ENCODE assay signal across 13 cellular contexts in the genomic region with DNA sequence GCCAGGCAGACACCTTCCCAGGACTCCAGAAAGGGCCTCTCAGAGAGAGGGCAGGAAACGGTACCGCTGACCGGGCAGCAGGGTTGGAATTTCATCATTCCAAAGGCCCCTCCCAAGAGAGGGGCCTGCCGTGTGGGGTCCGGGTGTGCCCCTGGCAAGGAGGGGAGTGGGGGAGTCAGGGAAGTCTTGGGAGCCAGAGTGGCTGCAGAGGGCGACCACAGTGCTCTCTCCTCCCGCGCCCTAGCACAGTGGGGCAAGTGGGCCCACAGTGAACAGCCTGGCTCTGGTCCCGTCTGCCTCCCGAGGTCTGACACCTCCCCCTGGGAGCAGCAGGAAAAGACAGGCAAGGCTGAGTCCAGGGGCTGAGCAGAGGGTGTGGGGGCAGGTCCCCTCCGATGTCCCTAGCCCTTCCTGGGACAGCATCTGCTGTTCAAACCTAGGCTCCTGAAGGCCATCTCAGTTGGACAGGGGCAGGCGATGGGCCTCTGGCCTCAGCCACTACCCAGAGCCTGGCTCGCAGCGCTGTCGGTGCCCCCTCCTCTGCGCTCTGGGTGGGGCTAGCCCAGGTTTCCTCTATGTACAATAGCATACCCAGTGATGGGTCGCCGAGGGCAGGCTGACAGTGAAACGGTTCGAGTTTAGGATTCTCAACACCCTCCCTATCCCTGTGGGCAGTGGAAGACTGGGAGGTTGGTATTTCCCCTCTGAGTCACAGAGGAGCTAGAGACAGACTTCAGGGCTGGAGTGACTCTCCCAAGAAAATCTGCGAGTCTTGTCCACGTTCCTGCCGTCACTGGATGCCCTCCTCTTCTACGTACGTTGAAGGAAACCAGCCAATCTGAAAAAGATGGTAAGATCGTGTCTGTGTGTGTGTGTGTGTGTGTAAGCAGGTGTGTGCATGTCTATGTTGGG. TPM values are rescaled to one million over a fixed set of nuclear protein-coding genes. Genes with fewer than 3 reads are reported as not detected.
DNase-seq lines count a peak whose midpoint lies in the region; ATAC-seq, FAIRE-seq and TF ChIP-seq lines count a peak whose summit lies in the region.
"Had no signal": no experiment of that assay in that cellular context is flagged by ENCODE, and none has a peak within 500 bp of the region (broad histone marks: within the 10 kb centered on the region; RNA-seq: fewer than 3 reads in every experiment).

No MANE protein-coding gene starts in this region.

- no peak overlapping the region for H3K4me2 ChIP-seq in H9 (ENCODE audit: insufficient read depth, insufficient read length, low read length)
- no peak overlapping the region for H3K4me2 ChIP-seq in endothelial cell of umbilical vein (ENCODE audit: insufficient read depth, low read length)

- H3K79me2 ChIP-seq in H9 (ENCODE audit: insufficient read depth, low read length) (no peaks in the 10 kb centered on the region), endothelial cell of umbilical vein (ENCODE audit: control insufficient read depth, insufficient read depth, low read length) (no peaks in the 10 kb centered on the region)

- no peak overlapping the region for H2AFZ ChIP-seq in H9 (ENCODE audit: low read length)
- no peak overlapping the region for H2AFZ ChIP-seq in endothelial cell of umbilical vein (ENCODE audit: low read depth, low read length)

- no peak overlapping the region for H3K18ac ChIP-seq in H9 (ENCODE audit: insufficient read length, low read depth, low read length)

- dilution Hi-C loops in endothelial cell of umbilical vein (cut with MboI; ENCODE audit: extremely low pct_ligation_motif_present, low sequenced_read_pairs) = no loop called here

- H2BK5ac ChIP-seq in H9 (ENCODE audit: insufficient read length, low read length) = no peak overlapping the region

- no peak overlapping the region for H3K23ac ChIP-seq in H9 (ENCODE audit: insufficient read length, low read depth, low read length)

- no peaks in the 10 kb centered on the region; the same call in 1 of the 2 replicates for H3K27me3 Mint-ChIP-seq in H9 (ENCODE audit: low read depth)
- no peaks in the 10 kb centered on the region for H3K27me3 Mint-ChIP-seq in osteocyte (ENCODE audit: unreplicated experiment)

- no peak overlapping the region for H2BK12ac ChIP-seq in H9 (ENCODE audit: insufficient read length, low read depth, low read length)

- no peak overlapping the region for H3K56ac ChIP-seq in H9 (ENCODE audit: insufficient read length, low read depth, low read length)

- H3K4me1 Mint-ChIP-seq in H9 (peaks cover 2 to 6% of the 10 kb centered on the region in 2 experiments; a peak in 3 of 4 replicates), osteocyte (ENCODE audit: unreplicated experiment) (peaks cover 5% of the 10 kb centered on the region)

- H3K9me3 Mint-ChIP-seq in H9 = peaks cover 10% of the 10 kb centered on the region in 2 experiments
- peaks cover 13% of the 10 kb centered on the region for H3K9me3 Mint-ChIP-seq in osteocyte (ENCODE audit: unreplicated experiment)

- ATAC-seq in HG03571 (IDR thresholded peaks at IDR 0.05; ENCODE audit: unreplicated experiment) = no peak

- H2BK20ac ChIP-seq in H9 (ENCODE audit: low read depth, low read length, poor library complexity, severe bottlenecking) = no peak overlapping the region

- no peaks in the 10 kb centered on the region for H3K23me2 ChIP-seq in H9 (ENCODE audit: insufficient read length, low read depth, low read length, poor library complexity, severe bottlenecking)

- H3K4me3 ChIP-seq in AG09309 (ENCODE audit: control insufficient read depth, low read depth, low read length) (no peak overlapping the region), endothelial cell of umbilical vein (replicated peaks in 1 of 3; ENCODE audit: insufficient read depth in 1 of 3, low read depth in 1 of 3, low read length in 3 of 3) (no peak overlapping the region)
- H3K4me3 ChIP-seq: dorsolateral prefrontal cortex, tibial nerve had no signal

- H2AK5ac ChIP-seq in H9 (ENCODE audit: insufficient read length, low read length) = no peak overlapping the region

- H4K8ac ChIP-seq in H9 (replicated peaks; ENCODE audit: insufficient read length, low read depth, low read length) = no peak overlapping the region

- no peaks in the 10 kb centered on the region for H3K9me3 ChIP-seq in H9 (ENCODE audit: control insufficient read depth, low read depth, low read length)
- no peaks in the 10 kb centered on the region for H3K9me3 ChIP-seq in endothelial cell of umbilical vein (replicated peaks; ENCODE audit: control insufficient read depth, insufficient read depth, low read length)

- POLR2A ChIA-PET in endothelial cell of umbilical vein (lab: Charles Lee) = interaction anchor here (1.0 kb wide), 1 partner anchor 19 kb away, joined by 3 read pairs; no protein-coding TSS in a partner anchor

- DNase-seq in AG09309 (ENCODE audit: low read depth) (peak; percentile 7), H9 (peak; percentile 22), endothelial cell of umbilical vein (ENCODE audit: low read depth, low spot score) (peak; percentile 23), osteocyte (ENCODE audit: extremely low spot score, unreplicated experiment) (peak; percentile 82), germinal center (ENCODE audit: low spot score) (no peak), midbrain (lab: John Stamatoyannopoulos, UW) (no peak)
- no peak for DNase-seq in stimulated activated CD4-positive, alpha-beta T cell treated with anti-CD3 and anti-CD28 coated beads, Interleukin-2, amount 100 ng/mL, for 24 hours
- DNase-seq: C1 segment of cervical spinal cord; mesendoderm; stimulated activated CD4-positive, alpha-beta T cell treated with anti-CD3 and anti-CD28 coated beads, Interleukin-15, amount 100 ng/mL, for 24 hours had no signal

- peak; percentile 58 for FAIRE-seq in endothelial cell of umbilical vein (lab: Jason Lieb, UNC)

- H3K27ac ChIP-seq in H9 (ENCODE audit: insufficient read length, low read depth, low read length) (no peak overlapping the region), endothelial cell of umbilical vein (ENCODE audit: insufficient read depth, low read depth, low read length) (no peak overlapping the region)
- H3K27ac ChIP-seq: dorsolateral prefrontal cortex, tibial nerve had no signal

- intact Hi-C loops in endothelial cell of umbilical vein (cut with micrococcal nuclease) = no loop called here

- TF ChIP-seq CTCF in AG09309 (IDR thresholded peaks at IDR 0.05; ENCODE audit: control insufficient read depth, insufficient read depth, low read depth, low read length, missing control alignments) = no peak
- no peak for TF ChIP-seq CTCF in H9 (conservative IDR thresholded peaks at IDR 0.05)
- no peak for TF ChIP-seq CTCF in endothelial cell of umbilical vein (IDR thresholded peaks at IDR 0.05; ENCODE audit: extremely low read depth in 1 of 2, insufficient read depth in 1 of 2, low read depth in 1 of 2, low read length in 2 of 2)
- no peak for TF ChIP-seq CTCF in osteocyte (IDR thresholded peaks at IDR 0.05)

- no peaks in the 10 kb centered on the region for H3K9me1 ChIP-seq in endothelial cell of umbilical vein (replicated peaks; ENCODE audit: control insufficient read depth, extremely low read depth, insufficient read depth, low read length)

- no peak overlapping the region for H3K4ac ChIP-seq in H9 (ENCODE audit: low read depth, low read length)

- no peak overlapping the region for H2BK15ac ChIP-seq in H9 (ENCODE audit: low read depth, low read length)

- H3K27ac Mint-ChIP-seq in H9 = peak overlapping the region in 1 of 3 experiments; percentile 33; a peak in 3 of 7 replicates
- H3K27ac Mint-ChIP-seq in osteocyte (ENCODE audit: unreplicated experiment) = no peak overlapping the region

- H3T11ph ChIP-seq in H9 (ENCODE audit: low read length) = no peak overlapping the region

- no peak overlapping the region for H3K4me3 Mint-ChIP-seq in H9
- H3K4me3 Mint-ChIP-seq in osteocyte (ENCODE audit: unreplicated experiment) = no peak overlapping the region

- H3K36me3 Mint-ChIP-seq in H9 (ENCODE audit: insufficient read depth in 1 of 3, low read depth in 3 of 3) = peaks cover 33 to 63% (median 49%) of the 10 kb centered on the region in 3 experiments
- H3K36me3 Mint-ChIP-seq in osteocyte (ENCODE audit: unreplicated experiment) = peaks cover 40% of the 10 kb centered on the region

- no peaks in the 10 kb centered on the region for H3K79me1 ChIP-seq in H9 (ENCODE audit: insufficient read depth, low read depth, low read length, poor library complexity, severe bottlenecking)

- WGBS in H9 (ENCODE audit: extremely low coverage, insufficient read length, low lambda C conversion rate) = no CpG with 5 or more reads among the region's 26 CpGs

- CTCF ChIA-PET in endothelial cell of umbilical vein (lab: Charles Lee) = interaction anchor here (1.4 kb wide), 1 partner anchor 21 kb away, joined by 8 read pairs; no protein-coding TSS in a partner anchor

- no peak overlapping the region for H2BK120ac ChIP-seq in H9 (ENCODE audit: low read depth, low read length, poor library complexity, severe bottlenecking)

- H3K4me1 ChIP-seq in H9 (ENCODE audit: insufficient read depth, low read length) (no peaks in the 10 kb centered on the region), endothelial cell of umbilical vein (ENCODE audit: control insufficient read depth, extremely low read depth, insufficient read depth, low read length) (no peaks in the 10 kb centered on the region)

- no peaks in the 10 kb centered on the region for H3K27me3 ChIP-seq in H9 (ENCODE audit: insufficient read depth, low read length)
- H3K27me3 ChIP-seq in endothelial cell of umbilical vein (ENCODE audit: control insufficient read depth in 2 of 2, insufficient read depth in 2 of 2, low read length in 2 of 2) = no peaks in the 10 kb centered on the region
- H3K27me3 ChIP-seq: dorsolateral prefrontal cortex, tibial nerve had no signal

- BruUV-seq in endothelial cell of umbilical vein (replicated peaks; lab: Mats Ljungman, UMichigan) = no TSS peak

- H3K14ac ChIP-seq in H9 (ENCODE audit: insufficient read depth, low read length) = no peak overlapping the region

- H3K9ac ChIP-seq in H9 (ENCODE audit: extremely low read depth, insufficient read length, low read length) (no peak overlapping the region), endothelial cell of umbilical vein (replicated peaks; ENCODE audit: extremely low read depth, insufficient read depth, low read length) (no peak overlapping the region)

- TF ChIP-seq POLR2A in endothelial cell of umbilical vein (IDR thresholded peaks at IDR 0.05; ENCODE audit: low read depth, low read length) = no peak

- H4K91ac ChIP-seq in H9 (ENCODE audit: insufficient read length, low read depth, low read length) = no peak overlapping the region

- peaks cover 0 to 9% of the 10 kb centered on the region in 2 experiments for H3K36me3 ChIP-seq in endothelial cell of umbilical vein (ENCODE audit: control insufficient read depth in 2 of 2, extremely low read depth in 1 of 2, insufficient read depth in 2 of 2, low read length in 2 of 2)

- H4K20me1 ChIP-seq in H9 (ENCODE audit: control insufficient read depth, insufficient read depth, insufficient read length) = no peaks in the 10 kb centered on the region
- H4K20me1 ChIP-seq in endothelial cell of umbilical vein (replicated peaks; ENCODE audit: control insufficient read depth, extremely low read depth, insufficient read depth, low read length) = no peaks in the 10 kb centered on the region

- no peak overlapping the region for H4K5ac ChIP-seq in H9 (ENCODE audit: insufficient read length, low read depth, low read length)

RNA-seq across cellular contexts. Expression of a gene that starts 25.4 kb away (rescaled TPM):
- 5.3 TPM in 2 replicates for total RNA-seq in H9 (2021)
- total RNA-seq in endothelial cell of umbilical vein = 0.30 and 0.44 TPM in 2 replicates
- 0.16 and 0.19 TPM in 2 replicates for polyA plus RNA-seq in endothelial cell of umbilical vein
- polyA plus RNA-seq in endothelial cell of umbilical vein (2011; cell fraction: cytosol; rRNA removed) = 0.10 and 0.14 TPM in 2 replicates
- 0.55 and 0.66 TPM in 2 replicates for polyA plus RNA-seq in endothelial cell of umbilical vein (2011; cell fraction: nucleus; rRNA removed)
- polyA plus RNA-seq in endothelial cell of umbilical vein (2012) = 0.08 and 0.44 TPM in 2 replicates
- 0.13 TPM in 1 of 2 replicates, not detected in the other for polyA minus RNA-seq in endothelial cell of umbilical vein
- not detected for polyA minus RNA-seq in endothelial cell of umbilical vein (2011; cell fraction: cytosol; rRNA and poly(A)+ RNA removed)
- 0.14 and 0.38 TPM in 2 replicates for polyA minus RNA-seq in endothelial cell of umbilical vein (2011; cell fraction: nucleus; rRNA and poly(A)+ RNA removed)
- total RNA-seq in osteocyte = 0.21 and 0.56 TPM in 2 replicates

Comparison
In these comparisons a context has a peak if more than half of its experiments do, and no peak if none do; other contexts are left out.
1. DNase-seq: peak in AG09309 (single experiment), H9 (single experiment), endothelial cell of umbilical vein (single experiment) and osteocyte (single experiment); none in germinal center (single experiment), midbrain (single experiment) and stimulated activated CD4-positive, alpha-beta T cell treated with anti-CD3 and anti-CD28 coated beads, Interleukin-2, amount 100 ng/mL, for 24 hours (0 of 2).